ENCODE assay signal across 8 cellular contexts in genomic region chr3:119240101-119240581, GRCh38. TPM values are rescaled to one million over a fixed set of nuclear protein-coding genes. Genes with fewer than 3 reads are reported as not detected.
A peak's percentile ranks its signal among the peaks of the same experiment; 100 is the strongest.
DNase-seq lines count a peak whose midpoint lies in the region; ATAC-seq and TF ChIP-seq lines count a peak whose summit lies in the region.

No MANE protein-coding gene starts in this region.

- peak; percentile 23 for DNase-seq in PC-3
- DNase-seq in lower lobe of right lung, result no peak
- no peak for DNase-seq in amniotic stem cell (lab: John Stamatoyannopoulos, UW)

- H3K36me3 ChIP-seq in PC-3 (ENCODE audit: low read depth, low read length), result peaks cover 9% of the 10 kb centered on the region
- H3K36me3 ChIP-seq in lower lobe of right lung, result peaks cover 12% of the 10 kb centered on the region
- peaks cover 7% of the 10 kb centered on the region for H3K36me3 ChIP-seq in thymus (ENCODE audit: control insufficient read depth, insufficient read depth)

- no peaks in the 10 kb centered on the region for H3K9me3 ChIP-seq in PC-3 (ENCODE audit: low read length)
- H3K9me3 ChIP-seq in lower lobe of right lung, result no peaks in the 10 kb centered on the region
- H3K9me3 ChIP-seq in thymus (ENCODE audit: control insufficient read depth), result no peaks in the 10 kb centered on the region

- H3K27ac ChIP-seq in C4-2B, result peak overlapping the region; percentile 80
- H3K27ac ChIP-seq in PC-3 (ENCODE audit: low read length), result peak overlapping the region; percentile 63
- H3K27ac ChIP-seq in cingulate gyrus (ENCODE audit: low read depth, low read length), result peak overlapping the region; percentile 73
- H3K27ac ChIP-seq in lower lobe of right lung, result peak overlapping the region; percentile 94
- H3K27ac ChIP-seq in thymus (ENCODE audit: low read depth), result peak overlapping the region; percentile 92

- no peaks in the 10 kb centered on the region for H4K20me1 ChIP-seq in PC-3 (ENCODE audit: low read length)

- peaks cover 25% of the 10 kb centered on the region for H3K4me1 ChIP-seq in PC-3 (ENCODE audit: insufficient read depth, low read length)
- H3K4me1 ChIP-seq in lower lobe of right lung, result peaks cover 38% of the 10 kb centered on the region
- H3K4me1 ChIP-seq in thymus (ENCODE audit: control insufficient read depth, insufficient read depth, low read length), result peaks cover 12% of the 10 kb centered on the region

- no TSS peak for BruUV-seq in PC-3 (replicated peaks; lab: Mats Ljungman, UMichigan)

- no peaks in the 10 kb centered on the region for H3F3A ChIP-seq in PC-3 (ENCODE audit: low read length, unreplicated experiment)

- ATAC-seq in GM18907 (IDR thresholded peaks at IDR 0.05; ENCODE audit: unreplicated experiment), result peak; percentile 31
- peak; percentile 4 for ATAC-seq in HG03108 (IDR thresholded peaks at IDR 0.05; ENCODE audit: unreplicated experiment)
- peak; percentile 1 for ATAC-seq in PC-3
- peak; percentile 1 to 12 for ATAC-seq in lower lobe of right lung

- TF ChIP-seq CTCF in C4-2B (conservative IDR thresholded peaks at IDR 0.05) (no peak), PC-3 (conservative IDR thresholded peaks at IDR 0.05; ENCODE audit: low read depth, low read length) (no peak), lower lobe of right lung (IDR thresholded peaks at IDR 0.05) (no peak)

- POLR2A ChIA-PET in PC-3 (lab: Charles Lee; ENCODE audit: unreplicated experiment), result interaction anchor here (0.7 to 1.6 kb wide), 3 partner anchors 79 to 1615 kb away, joined by 3 to 6 read pairs (median 3); no protein-coding TSS in a partner anchor

- peak overlapping the region; percentile 86 for H3K9ac ChIP-seq in PC-3 (ENCODE audit: low read length)

- WGBS in thymus, result 4% methylated on average over 16 of the region's 16 CpGs

- peak overlapping the region; percentile 66 for H2AFZ ChIP-seq in PC-3 (ENCODE audit: low read length)

- H3K79me2 ChIP-seq in PC-3 (ENCODE audit: low read length), result peaks cover 48% of the 10 kb centered on the region

- intact Hi-C loops in PC-3 (cut with micrococcal nuclease), result loop anchor here (1.0 to 2.0 kb wide), 2 partner anchors 56 to 63 kb away; no protein-coding TSS in a partner anchor
- intact Hi-C loops in lower lobe of right lung (cut with DNase I), result no loop called here

- H3K4me2 ChIP-seq in PC-3 (ENCODE audit: low read length), result peak overlapping the region; percentile 97

- no peaks in the 10 kb centered on the region for H3K9me2 ChIP-seq in PC-3 (replicated peaks; ENCODE audit: low read length)

- CTCF ChIA-PET in PC-3 (lab: Charles Lee), result interaction anchor here (0.5 to 2.0 kb wide), 6 partner anchors 48 to 357 kb away, joined by 3 to 19 read pairs (median 14); partner anchors contain the start of gene IGSF11

- H3K4me3 ChIP-seq in PC-3 (ENCODE audit: low read length) (peak overlapping the region; percentile 91), lower lobe of right lung (peak overlapping the region; percentile 68), thymus (ENCODE audit: low read length) (peak overlapping the region; percentile 88)

- H3K27me3 ChIP-seq in PC-3 (ENCODE audit: low read length) (no peaks in the 10 kb centered on the region), lower lobe of right lung (ENCODE audit: low read depth) (no peaks in the 10 kb centered on the region), thymus (ENCODE audit: control insufficient read depth, insufficient read depth) (no peaks in the 10 kb centered on the region)

RNA-seq across cellular contexts. Expression of gene B4GALT4, which starts 0.5 kb away (rescaled TPM):
- 37.6 and 40.8 TPM in 2 replicates for total RNA-seq in PC-3 (2014; rRNA removed)
- total RNA-seq in lower lobe of right lung, result 13.5 TPM
- polyA plus RNA-seq in thymus, result 15.2 TPM

RNA-seq across cellular contexts. Expression of gene ARHGAP31, which starts 54.0 kb away (rescaled TPM):
- total RNA-seq in PC-3 (2014; rRNA removed) (7.5 and 7.8 TPM in 2 replicates), lower lobe of right lung (100 TPM)
- polyA plus RNA-seq in thymus, result 3.5 TPM

Comparison
In these comparisons a context has a peak if more than half of its experiments do, and no peak if none do; other contexts are left out.
1. RNA of gene ARHGAP31, which starts 54.0 kb away (total RNA-seq): 100 TPM in lower lobe of right lung (single experiment); 7.5 to 7.8 TPM in PC-3; every median in the first group is over 10 times any median in the second.
2. Peak in every context shown above with its lines, with median percentiles within 50 percentile points of each other: H3K27ac ChIP-seq, ATAC-seq and H3K4me3 ChIP-seq.